ENCODE assay signal across 9 cellular contexts in genomic region chr13:22126433-22127021, GRCh38.
DNase-seq lines count a peak whose midpoint lies in the region; ATAC-seq and TF ChIP-seq lines count a peak whose summit lies in the region.
"Had no signal": no experiment of that assay in that cellular context is flagged by ENCODE, and none has a peak within 500 bp of the region (broad histone marks: within the 10 kb centered on the region; RNA-seq: fewer than 3 reads in every experiment).

No MANE protein-coding gene starts in this region.

- H3K36me3 ChIP-seq in tibial artery, result no peaks in the 10 kb centered on the region

- peaks cover 22% of the 10 kb centered on the region for H3K4me1 Mint-ChIP-seq in activated T-helper 17 cell treated with anti-CD3 and anti-CD28 coated beads, Interleukin-2, amount 50 U/mL, for 72 hours

- H3K27ac Mint-ChIP-seq in activated T-helper 17 cell treated with anti-CD3 and anti-CD28 coated beads, Interleukin-2, amount 50 U/mL, for 72 hours, result peak overlapping the region; percentile 1
- H3K27ac Mint-ChIP-seq: nephron had no signal

- H3K4me3 Mint-ChIP-seq in activated T-helper 17 cell treated with anti-CD3 and anti-CD28 coated beads, Interleukin-2, amount 50 U/mL, for 72 hours, result peak overlapping the region; percentile 19
- H3K4me3 Mint-ChIP-seq: nephron had no signal

- intact Hi-C loops in tibial artery (cut with DNase I; ENCODE audit: low total_unique reads), result no loop called here

- TF ChIP-seq CTCF in tibial artery (IDR thresholded peaks at IDR 0.05), result no peak

- no peaks in the 10 kb centered on the region for H3K9me3 Mint-ChIP-seq in activated T-helper 17 cell treated with anti-CD3 and anti-CD28 coated beads, Interleukin-2, amount 50 U/mL, for 72 hours

- ATAC-seq in GM18505 (IDR thresholded peaks at IDR 0.05; ENCODE audit: unreplicated experiment) (peak; percentile 99), GM21367 (IDR thresholded peaks at IDR 0.05; ENCODE audit: unreplicated experiment) (peak; percentile 91), HG03175 (IDR thresholded peaks at IDR 0.05; ENCODE audit: unreplicated experiment) (peak; percentile 98)
- peak; percentile 86 for ATAC-seq in activated T-helper 17 cell treated with anti-CD3 and anti-CD28 coated beads, Interleukin-2, amount 50 U/mL, for 72 hours (replicated peaks)

- no peaks in the 10 kb centered on the region for H3K36me3 Mint-ChIP-seq in activated T-helper 17 cell treated with anti-CD3 and anti-CD28 coated beads, Interleukin-2, amount 50 U/mL, for 72 hours (ENCODE audit: low read depth)

- H3K27me3 Mint-ChIP-seq in activated T-helper 17 cell treated with anti-CD3 and anti-CD28 coated beads, Interleukin-2, amount 50 U/mL, for 72 hours, result no peaks in the 10 kb centered on the region

- no peak overlapping the region for H3K4me3 ChIP-seq in tibial artery

- no peaks in the 10 kb centered on the region for H3K9me3 ChIP-seq in tibial artery

- no peaks in the 10 kb centered on the region for H3K27me3 ChIP-seq in tibial artery

- no peaks in the 10 kb centered on the region for H3K4me1 ChIP-seq in tibial artery

- no peak for DNase-seq in stimulated activated CD8-positive, alpha-beta memory T cell treated with anti-CD3 and anti-CD28 coated beads, Interleukin-4, amount 100 ng/mL, for 48 hours
- no peak for DNase-seq in tibial artery
- DNase-seq in NCI-H526 (lab: John Stamatoyannopoulos, UW), result no peak
- DNase-seq in NCI-H524 (lab: John Stamatoyannopoulos, UW), result no peak

- H3K27ac ChIP-seq in tibial artery, result no peak overlapping the region

- TF ChIP-seq POLR2A in GM18505 (IDR thresholded peaks at IDR 0.05; ENCODE audit: borderline replicate concordance, extremely low read depth, insufficient read depth, insufficient read length), result no peak
